29 cellular contexts compared by ENCODE assay signal in the genomic region with DNA sequence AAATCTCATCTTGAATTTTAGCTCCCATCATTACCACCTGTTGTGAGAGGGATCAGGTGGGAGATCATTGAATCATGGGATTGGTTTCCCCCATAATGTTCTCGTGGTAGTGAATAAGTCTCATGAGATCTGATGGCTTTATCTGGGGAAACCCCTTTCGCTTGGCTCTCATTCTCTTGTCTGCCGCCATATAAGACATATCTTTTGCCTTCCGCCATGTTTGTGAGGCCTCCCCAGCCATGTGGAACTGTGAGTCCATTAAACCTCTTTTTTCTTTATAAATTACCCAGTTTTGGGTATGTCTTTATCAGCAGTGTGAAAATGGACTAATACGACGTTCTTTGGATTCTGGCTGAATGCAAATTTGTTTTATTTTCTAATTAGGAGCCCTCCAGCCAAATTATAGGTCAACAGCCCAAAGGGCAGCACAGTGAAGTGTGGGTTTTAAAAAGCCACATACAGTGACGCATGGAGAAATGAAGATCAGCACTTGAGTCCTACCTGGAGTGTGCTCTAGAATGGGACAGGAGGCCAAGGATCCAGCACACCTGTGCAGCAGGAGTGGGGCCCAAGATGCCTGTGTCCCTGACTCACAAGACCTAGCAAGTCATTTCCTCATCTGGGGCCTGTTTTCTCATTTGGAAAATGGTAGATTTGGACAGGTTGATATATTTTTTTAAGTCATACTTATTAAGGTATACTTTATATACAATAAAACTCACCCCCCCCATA.
"Had no signal": no experiment of that assay in that cellular context is flagged by ENCODE, and none has a peak within 500 bp of the region (broad histone marks: within the 10 kb centered on the region; RNA-seq: fewer than 3 reads in every experiment).

No MANE protein-coding gene starts in this region.

- H3K27ac Mint-ChIP-seq: naive thymus-derived CD8-positive, alpha-beta T cell; natural killer cell treated with Interleukin-12 subunit alpha and Interleukin-12 subunit beta and Interleukin-15 and Interleukin-18, amount 100 ng/mL, for 72 hours; nephron progenitor cell; stimulated activated memory B cell treated with anti-CD40 and anti-IgM and Interleukin-4, amounts not matched to agents 10 μg/mL and 1 μg/mL and 100 μg/mL, for 72 hours; stimulated activated naive CD8-positive, alpha-beta T cell treated with anti-CD3 and anti-CD28 coated beads, Interleukin-15, amount 100 ng/mL, for 72 hours; type B pancreatic cell had no signal

- H3K36me3 ChIP-seq: neutrophil, pancreas, spleen, suprapubic skin, tibial artery, transverse colon, vagina had no signal

- H3K36me3 Mint-ChIP-seq: naive thymus-derived CD8-positive, alpha-beta T cell; natural killer cell treated with Interleukin-12 subunit alpha and Interleukin-12 subunit beta and Interleukin-15 and Interleukin-18, amount 100 ng/mL, for 72 hours had no signal

- H3K4me3 Mint-ChIP-seq: naive thymus-derived CD8-positive, alpha-beta T cell; natural killer cell treated with Interleukin-12 subunit alpha and Interleukin-12 subunit beta and Interleukin-15 and Interleukin-18, amount 100 ng/mL, for 72 hours; nephron progenitor cell; neural crest cell; stimulated activated memory B cell treated with anti-CD40 and anti-IgM and Interleukin-4, amounts not matched to agents 10 μg/mL and 1 μg/mL and 100 μg/mL, for 72 hours; stimulated activated naive CD8-positive, alpha-beta T cell treated with anti-CD3 and anti-CD28 coated beads, Interleukin-15, amount 100 ng/mL, for 72 hours; type B pancreatic cell had no signal

- H3K4me3 ChIP-seq: pancreas, psoas muscle, skin epidermis, smooth muscle cell, spleen, suprapubic skin, testis, tibial artery, transverse colon, vagina had no signal

- H3K4me1 Mint-ChIP-seq: naive thymus-derived CD8-positive, alpha-beta T cell had no signal

- DNase-seq: naive thymus-derived CD8-positive, alpha-beta T cell; nephron progenitor cell; nucleus accumbens; pancreas; right cardiac atrium; spleen; stimulated activated CD4-positive, alpha-beta T cell treated with anti-CD3 and anti-CD28 coated beads, Interleukin-12 subunit alpha, Interleukin-12 subunit beta, amount 100 ng/mL, for 4 hours; stimulated activated CD4-positive, alpha-beta T cell treated with anti-CD3 and anti-CD28 coated beads, Interleukin-1b, Interleukin-23, amount 100 ng/mL, for 48 hours; stimulated activated CD4-positive, alpha-beta T cell treated with anti-CD3 and anti-CD28 coated beads, Interleukin-4, amount 100 ng/mL, for 1 hour; stimulated activated CD4-positive, alpha-beta T cell treated with anti-CD3 and anti-CD28 coated beads, Interleukin-4, amount 100 ng/mL, for 4 hours; stimulated activated CD8-positive, alpha-beta memory T cell treated with anti-CD3 and anti-CD28 coated beads, Interleukin-4, amount 100 ng/mL, for 48 hours; stimulated activated naive CD4-positive, alpha-beta T cell; stimulated activated naive CD8-positive, alpha-beta T cell treated with anti-CD3 and anti-CD28 coated beads, Interleukin-15, amount 100 ng/mL, for 72 hours; stimulated activated naive CD8-positive, alpha-beta T cell treated with anti-CD3 and anti-CD28 coated beads, Interleukin-15, Interleukin-2, amounts not matched to agents 100 U/mL and 50 U/mL, for 24 hours; substantia nigra; testis; tibial artery; transverse colon had no signal

- H3K27me3 ChIP-seq: neutrophil, pancreas, spleen, suprapubic skin, testis, tibial artery, transverse colon, vagina had no signal

- H3K9me3 Mint-ChIP-seq: neural crest cell, type B pancreatic cell had no signal

- H3K27ac ChIP-seq: neutrophil, pancreas, skin epidermis, spleen, suprapubic skin, testis, tibial artery, transverse colon, vagina had no signal

- ATAC-seq: naive thymus-derived CD8-positive, alpha-beta T cell; natural killer cell treated with Interleukin-12 subunit alpha and Interleukin-12 subunit beta and Interleukin-15 and Interleukin-18, amount 100 ng/mL, for 72 hours; pancreas; right cardiac atrium; sciatic nerve; stimulated activated memory B cell treated with anti-CD40 and anti-IgM and Interleukin-4, amounts not matched to agents 10 μg/mL and 1 μg/mL and 100 μg/mL, for 72 hours had no signal

- H3K27me3 Mint-ChIP-seq: stimulated activated memory B cell treated with anti-CD40 and anti-IgM and Interleukin-4, amounts not matched to agents 10 μg/mL and 1 μg/mL and 100 μg/mL, for 72 hours; stimulated activated naive CD8-positive, alpha-beta T cell treated with anti-CD3 and anti-CD28 coated beads, Interleukin-15, amount 100 ng/mL, for 72 hours; type B pancreatic cell had no signal

- H3K9me3 ChIP-seq: neutrophil, pancreas, psoas muscle, spleen, suprapubic skin, testis, tibial artery, transverse colon, vagina had no signal
